Comparison of ENCODE assay signal across 7 cellular contexts in the genomic region with DNA sequence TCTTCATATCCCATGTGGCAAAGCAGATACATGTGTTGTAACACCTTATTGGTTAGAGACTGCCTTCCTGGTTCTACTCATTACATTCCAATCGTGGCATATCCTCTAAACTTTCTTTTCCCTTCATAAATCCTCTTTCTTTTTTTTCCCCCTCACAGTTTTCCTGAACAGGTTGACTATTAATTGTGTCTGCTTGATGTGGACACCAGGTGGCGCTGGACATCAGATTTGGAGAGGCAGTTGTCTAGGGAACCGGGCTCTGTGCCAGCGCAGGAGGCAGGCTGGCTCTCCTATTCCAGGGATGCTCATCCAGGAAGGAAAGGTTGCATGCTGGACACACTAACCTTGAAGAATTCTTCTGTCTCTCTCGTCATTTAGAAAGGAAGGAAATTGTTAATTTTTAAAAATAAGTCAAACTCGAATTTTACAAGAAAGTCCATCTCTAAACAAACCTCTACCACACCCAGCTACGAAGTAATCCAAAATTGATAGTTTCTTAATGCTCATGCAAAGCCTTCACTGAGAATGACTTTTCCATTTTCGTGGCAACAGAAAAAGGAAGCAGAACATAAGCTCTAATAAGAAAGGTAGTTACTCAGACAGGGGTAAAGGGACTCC. TPM values are rescaled to one million over a fixed set of nuclear protein-coding genes. Genes with fewer than 3 reads are reported as not detected.
A peak's percentile ranks its signal among the peaks of the same experiment; 100 is the strongest.
DNase-seq lines count a peak whose midpoint lies in the region; ATAC-seq, FAIRE-seq and TF ChIP-seq lines count a peak whose summit lies in the region.

No MANE protein-coding gene starts in this region.

- peaks cover 18% of the 10 kb centered on the region for H3K27me3 ChIP-seq in astrocyte (ENCODE audit: insufficient read depth, low read length)

- H3K9ac ChIP-seq in astrocyte (ENCODE audit: low read length), result no peak overlapping the region

- no peaks in the 10 kb centered on the region for H3K9me3 Mint-ChIP-seq in astrocyte (ENCODE audit: unreplicated experiment)

- H3K4me1 Mint-ChIP-seq in astrocyte (ENCODE audit: low read depth, unreplicated experiment), result peaks cover 2% of the 10 kb centered on the region

- H3K4me2 ChIP-seq in astrocyte (ENCODE audit: low read length), result no peak overlapping the region

- no peaks in the 10 kb centered on the region for H3K36me3 ChIP-seq in astrocyte (ENCODE audit: insufficient read depth, low read length)

- H3K4me1 ChIP-seq in astrocyte (ENCODE audit: insufficient read depth, low read length), result no peaks in the 10 kb centered on the region

- H2AFZ ChIP-seq in astrocyte (ENCODE audit: low read depth, low read length), result no peak overlapping the region

- no peaks in the 10 kb centered on the region for H3K79me2 ChIP-seq in astrocyte (ENCODE audit: insufficient read depth, low read length)

- TF ChIP-seq CTCF in astrocyte (IDR thresholded peaks at IDR 0.05; ENCODE audit: insufficient read depth, low read depth, low read length), result peak; percentile 76

- peak; percentile 87 for ATAC-seq in GM18498 (IDR thresholded peaks at IDR 0.05; ENCODE audit: unreplicated experiment)
- ATAC-seq in HG02759 (IDR thresholded peaks at IDR 0.05; ENCODE audit: unreplicated experiment), result peak; percentile 84

- H3K27ac Mint-ChIP-seq in astrocyte (ENCODE audit: unreplicated experiment), result no peak overlapping the region

- no peaks in the 10 kb centered on the region for H3K36me3 Mint-ChIP-seq in astrocyte (ENCODE audit: low read depth, unreplicated experiment)

- H3K4me3 ChIP-seq in astrocyte (ENCODE audit: insufficient read depth, low read depth, low read length), result no peak overlapping the region
- no peak overlapping the region for H3K4me3 ChIP-seq in skeletal muscle cell (ENCODE audit: low read depth, low read length)

- H3K9me3 ChIP-seq in astrocyte (ENCODE audit: insufficient read depth, low read depth, low read length), result no peaks in the 10 kb centered on the region

- DNase-seq in NCI-H1436 (lab: John Stamatoyannopoulos, UW) (peak; percentile 86), T-helper 2 cell (peak in 4 of 5 experiments; percentile 24 to 57 (median 40)), astrocyte (ENCODE audit: low read depth) (peak; percentile 62), hepatic stellate cell (ENCODE audit: low spot score) (peak; percentile 37), skeletal muscle cell (ENCODE audit: low read depth) (peak; percentile 20)

- no peak for FAIRE-seq in astrocyte (lab: Jason Lieb, UNC)

- no peaks in the 10 kb centered on the region for H4K20me1 ChIP-seq in astrocyte (ENCODE audit: insufficient read depth, low read length)

- no peak overlapping the region for H3K27ac ChIP-seq in astrocyte (ENCODE audit: low read depth, low read length)

- peaks cover 4% of the 10 kb centered on the region for H3K27me3 Mint-ChIP-seq in astrocyte (ENCODE audit: low read depth, unreplicated experiment)

- H3K4me3 Mint-ChIP-seq in astrocyte (ENCODE audit: unreplicated experiment), result no peak overlapping the region

RNA-seq across cellular contexts. Expression of a gene that starts 59.4 kb away (rescaled TPM):
- not detected in 2 replicates for total RNA-seq in astrocyte

Comparison
In these comparisons a context has a peak if more than half of its experiments do, and no peak if none do; other contexts are left out.
1. DNase-seq: peak in every context shown above with its lines; median percentile 86 in NCI-H1436; 62 in astrocyte; 40 in T-helper 2 cell; 37 in hepatic stellate cell; 20 in skeletal muscle cell.